Comparison of ENCODE assay signal across 22 cellular contexts in the genomic region with DNA sequence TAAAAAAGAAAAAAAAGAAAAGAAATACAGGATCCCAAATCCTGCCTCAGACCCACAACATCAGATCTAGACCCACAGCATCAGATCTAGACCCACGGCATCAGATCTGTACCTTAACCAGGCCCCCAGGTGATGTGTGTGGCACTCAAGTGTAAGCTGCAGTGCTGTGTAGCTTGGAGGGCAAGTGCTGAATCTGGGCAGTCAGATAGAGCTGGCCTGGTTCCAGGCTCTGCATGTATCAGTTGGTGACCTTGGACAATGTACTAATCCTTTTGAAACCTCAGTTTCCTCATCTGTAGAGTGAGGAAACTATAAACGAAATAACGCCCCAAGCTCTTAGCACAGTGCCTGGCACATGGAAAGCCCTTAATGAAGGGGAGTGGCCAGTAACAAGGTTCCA. TPM values are rescaled to one million over a fixed set of nuclear protein-coding genes. Genes with fewer than 3 reads are reported as not detected.
"Had no signal": no experiment of that assay in that cellular context is flagged by ENCODE, and none has a peak within 500 bp of the region (broad histone marks: within the 10 kb centered on the region; RNA-seq: fewer than 3 reads in every experiment).

No MANE protein-coding gene starts in this region.

- H3K27ac ChIP-seq: brain microvascular endothelial cell, epithelial cell of prostate, neutrophil, pancreas had no signal

- H3K4me3 Mint-ChIP-seq: activated naive CD4-positive, alpha-beta T cell treated with anti-CD3 and anti-CD28 coated beads, Interleukin-2, amount 10 ng/mL, durations not matched to agents 7 days and 5 days; activated naive CD8-positive, alpha-beta T cell treated with anti-CD3 and anti-CD28 coated beads, Interleukin-2, amount 50 U/mL, for 24 hours; endodermal cell; memory B cell; natural killer cell treated with Interleukin-12 subunit alpha and Interleukin-12 subunit beta and Interleukin-15 and Interleukin-18, amount 100 ng/mL, for 72 hours had no signal

- H3K36me3 ChIP-seq: brain microvascular endothelial cell, neutrophil, pancreas had no signal

- H3K9me3 ChIP-seq: neutrophil, pancreas had no signal

- H3K27me3 ChIP-seq: brain microvascular endothelial cell, pancreas had no signal

- H3K4me3 ChIP-seq: pancreas had no signal

- DNase-seq: activated CD4-positive, alpha-beta T cell treated with anti-CD3 and anti-CD28 coated beads, Interleukin-2, amount 50 U/mL, for 1 hour; activated CD8-positive, alpha-beta memory T cell treated with anti-CD3 and anti-CD28 coated beads for 24 hours; activated CD8-positive, alpha-beta memory T cell treated with anti-CD3 and anti-CD28 coated beads, Interleukin-2, amount 50 U/mL, for 48 hours; activated effector memory CD4-positive, alpha-beta T cell treated with Interleukin-2 at 50 U/mL for 16 hours; activated naive CD4-positive, alpha-beta T cell treated with anti-CD3 and anti-CD28 coated beads, Interleukin-2, amount 10 ng/mL, durations not matched to agents 7 days and 5 days; activated naive CD8-positive, alpha-beta T cell treated with anti-CD3 and anti-CD28 coated beads, Interleukin-2, amount 50 U/mL, for 24 hours; activated T-cell treated with anti-CD3 and anti-CD28 coated beads, Interleukin-2, amount 50 U/mL, for 48 hours; aorta; brain microvascular endothelial cell; central memory CD4-positive, alpha-beta T cell; endodermal cell; foreskin melanocyte; pancreas; stimulated activated CD4-positive, alpha-beta T cell treated with anti-CD3 and anti-CD28 coated beads, Interleukin-1b, Interleukin-23, amount 100 ng/mL, for 48 hours; stimulated activated CD8-positive, alpha-beta memory T cell treated with anti-CD3 and anti-CD28 coated beads, Interleukin-4, amount 100 ng/mL, for 48 hours; stimulated activated naive CD4-positive, alpha-beta T cell; trophoblast cell had no signal

- H3K27ac Mint-ChIP-seq: activated naive CD8-positive, alpha-beta T cell treated with anti-CD3 and anti-CD28 coated beads, Interleukin-2, amount 50 U/mL, for 24 hours; endodermal cell; memory B cell; natural killer cell treated with Interleukin-12 subunit alpha and Interleukin-12 subunit beta and Interleukin-15 and Interleukin-18, amount 100 ng/mL, for 72 hours had no signal

- H3K27me3 Mint-ChIP-seq: activated naive CD8-positive, alpha-beta T cell treated with anti-CD3 and anti-CD28 coated beads, Interleukin-2, amount 50 U/mL, for 24 hours had no signal

- H3K9me3 Mint-ChIP-seq: activated naive CD8-positive, alpha-beta T cell treated with anti-CD3 and anti-CD28 coated beads, Interleukin-2, amount 50 U/mL, for 24 hours; natural killer cell treated with Interleukin-12 subunit alpha and Interleukin-12 subunit beta and Interleukin-15 and Interleukin-18, amount 100 ng/mL, for 72 hours had no signal

- H3K36me3 Mint-ChIP-seq: activated naive CD4-positive, alpha-beta T cell treated with anti-CD3 and anti-CD28 coated beads, Interleukin-2, amount 10 ng/mL, durations not matched to agents 7 days and 5 days; memory B cell; natural killer cell treated with Interleukin-12 subunit alpha and Interleukin-12 subunit beta and Interleukin-15 and Interleukin-18, amount 100 ng/mL, for 72 hours had no signal

- H3K4me1 Mint-ChIP-seq: activated naive CD4-positive, alpha-beta T cell treated with anti-CD3 and anti-CD28 coated beads, Interleukin-2, amount 10 ng/mL, durations not matched to agents 7 days and 5 days; memory B cell had no signal

RNA-seq across cellular contexts. Expression of gene COL15A1, which starts 16.7 kb away (rescaled TPM):
- total RNA-seq: pulmonary artery endothelial cell had no signal
